1 cellular context compared by ENCODE assay signal in genomic region chr16:81630632-81631026, GRCh38.
TF ChIP-seq lines count a peak whose summit lies in the region.

No MANE protein-coding gene starts in this region.

TF ChIP-seq in H1, 55 proteins besides CTCF, POLR2A, EP300 and RAD21 (continued from another document):
- TF ChIP-seq MAX (IDR thresholded peaks at IDR 0.05), result no peak
- no peak for TF ChIP-seq EGR1 (IDR thresholded peaks at IDR 0.05; ENCODE audit: borderline replicate concordance, low read depth, low read length)
- no peak for TF ChIP-seq CTBP2 (IDR thresholded peaks at IDR 0.05; ENCODE audit: borderline replicate concordance, insufficient read depth, insufficient read length, low read length)
TF ChIP-seq in H1: peak in this region for 0.
